ENCODE assay signal across 26 cellular contexts in genomic region chr1:192814805-192815204, GRCh38.
"Had no signal": no experiment of that assay in that cellular context is flagged by ENCODE, and none has a peak within 500 bp of the region (broad histone marks: within the 10 kb centered on the region; RNA-seq: fewer than 3 reads in every experiment).

No MANE protein-coding gene starts in this region.

- ATAC-seq: naive thymus-derived CD8-positive, alpha-beta T cell; sciatic nerve; T-helper 17 cell had no signal

- H3K9me3 ChIP-seq: esophagus squamous epithelium, left ventricle myocardium inferior, suprapubic skin, tibial nerve had no signal

- FAIRE-seq: endothelial cell of umbilical vein, small intestine had no signal

- H3K27ac ChIP-seq: esophagus squamous epithelium, left ventricle myocardium inferior, suprapubic skin, tibial nerve had no signal

- DNase-seq: activated CD4-positive, alpha-beta memory T cell treated with anti-CD3 and anti-CD28 coated beads for 36 hours; activated CD4-positive, alpha-beta T cell treated with anti-CD3 and anti-CD28 coated beads, Interleukin-2, amount 10 ng/mL, durations not matched to agents 24 days and 14 days; activated CD4-positive, CD25-positive, alpha-beta regulatory T cell treated with anti-CD3 and anti-CD28 coated beads, Interleukin-2, amount 50 U/mL, for 72 hours; activated CD8-positive, alpha-beta memory T cell treated with anti-CD3 and anti-CD28 coated beads, Interleukin-2, amount 50 U/mL, for 48 hours; activated gamma-delta T cell treated with Interleukin-2 at 50 U/mL for 16 hours; activated naive CD4-positive, alpha-beta T cell treated with anti-CD3 and anti-CD28 coated beads, Interleukin-2, amount 50 U/mL, for 16 hours; activated T-cell treated with anti-CD3 and anti-CD28 coated beads, Interleukin-2, amount 50 U/mL, for 24 hours; amygdala; caudate nucleus; cortex of kidney; esophagus squamous epithelium; foreskin melanocyte; islet precursor cell; left ventricle myocardium inferior; naive thymus-derived CD8-positive, alpha-beta T cell; posterior cingulate gyrus; small intestine; stimulated activated CD4-positive, alpha-beta T cell treated with anti-CD3 and anti-CD28 coated beads, Interleukin-15, amount 100 ng/mL, for 24 hours; stimulated activated CD4-positive, alpha-beta T cell treated with anti-CD3 and anti-CD28 coated beads, Interleukin-2, amount 100 ng/mL, for 24 hours; stimulated activated naive CD4-positive, alpha-beta T cell; T-helper 17 cell; T1000 had no signal

- H3K27me3 ChIP-seq: esophagus squamous epithelium, suprapubic skin, tibial nerve had no signal

- H3K4me3 ChIP-seq: esophagus squamous epithelium, left ventricle myocardium inferior, suprapubic skin, tibial nerve had no signal
